In genomic region chr16:19929062-19929511, GRCh38 we compare ENCODE assay signal across 26 cellular contexts. TPM values are rescaled to one million over a fixed set of nuclear protein-coding genes. Genes with fewer than 3 reads are reported as not detected.
"Had no signal": no experiment of that assay in that cellular context is flagged by ENCODE, and none has a peak within 500 bp of the region (broad histone marks: within the 10 kb centered on the region; RNA-seq: fewer than 3 reads in every experiment).

No MANE protein-coding gene starts in this region.

- H3K4me1 ChIP-seq: ascending aorta, body of pancreas had no signal

- H3K36me3 ChIP-seq: ascending aorta, SJSA1 had no signal

- H3K4me2 ChIP-seq: KMS-11 had no signal

- H3K4me3 ChIP-seq: ascending aorta, body of pancreas, SJSA1 had no signal

- H3K4me3 Mint-ChIP-seq: activated CD8-positive, alpha-beta T cell treated with anti-CD3 and anti-CD28 coated beads for 36 hours; activated naive CD4-positive, alpha-beta T cell treated with anti-CD3 and anti-CD28 coated beads, Interleukin-2, amount 50 U/mL, for 24 hours; T-cell had no signal

- DNase-seq: activated CD4-positive, alpha-beta T cell treated with anti-CD3 and anti-CD28 coated beads for 4 hours; activated CD8-positive, alpha-beta memory T cell treated with anti-CD3 and anti-CD28 coated beads, Interleukin-2, amount 50 U/mL, for 4 hours; activated CD8-positive, alpha-beta T cell treated with anti-CD3 and anti-CD28 coated beads for 36 hours; activated naive CD4-positive, alpha-beta T cell; activated T-cell treated with anti-CD3 and anti-CD28 coated beads, Interleukin-2, amount 50 U/mL, for 1 hour; body of pancreas; central memory CD4-positive, alpha-beta T cell; NCI-H1092; NCI-H1417 treated with DMSO at 0.1 percent for 48 hours; NCI-H1694; NCI-H2029; NCI-H345; NCI-H510A; NCI-H526 treated with DMSO at 0.1 percent for 48 hours; SHP77; T-cell; T-helper 2 cell; T1000 had no signal

- ATAC-seq: activated CD8-positive, alpha-beta T cell treated with anti-CD3 and anti-CD28 coated beads for 36 hours; body of pancreas; T-cell had no signal

- H3K27me3 ChIP-seq: ascending aorta, body of pancreas, SJSA1 had no signal

- H3K9ac ChIP-seq: KMS-11 had no signal

- FAIRE-seq: bronchial epithelial cell, RCC 7860 had no signal

- H3K27ac Mint-ChIP-seq: activated CD8-positive, alpha-beta T cell treated with anti-CD3 and anti-CD28 coated beads for 36 hours; activated naive CD4-positive, alpha-beta T cell treated with anti-CD3 and anti-CD28 coated beads, Interleukin-2, amount 50 U/mL, for 24 hours; T-cell had no signal

- H3K9me3 ChIP-seq: ascending aorta, body of pancreas, SJSA1 had no signal

- H3K36me3 Mint-ChIP-seq: activated naive CD4-positive, alpha-beta T cell treated with anti-CD3 and anti-CD28 coated beads, Interleukin-2, amount 50 U/mL, for 24 hours; T-cell had no signal

- H3K27ac ChIP-seq: ascending aorta, body of pancreas, KMS-11, SJSA1, VCaP had no signal

- H3K4me1 Mint-ChIP-seq: activated naive CD4-positive, alpha-beta T cell treated with anti-CD3 and anti-CD28 coated beads, Interleukin-2, amount 50 U/mL, for 24 hours; T-cell had no signal

- H3K9me3 Mint-ChIP-seq: activated CD8-positive, alpha-beta T cell treated with anti-CD3 and anti-CD28 coated beads for 36 hours; activated naive CD4-positive, alpha-beta T cell treated with anti-CD3 and anti-CD28 coated beads, Interleukin-2, amount 50 U/mL, for 24 hours; T-cell had no signal

RNA-seq across cellular contexts. Expression of gene GPRC5B, which starts 44.4 kb away (rescaled TPM):
- total RNA-seq: activated CD8-positive, alpha-beta T cell treated with anti-CD3 and anti-CD28 coated beads for 36 hours; MCF 10A had no signal
